ENCODE assay signal across 10 cellular contexts in the genomic region with DNA sequence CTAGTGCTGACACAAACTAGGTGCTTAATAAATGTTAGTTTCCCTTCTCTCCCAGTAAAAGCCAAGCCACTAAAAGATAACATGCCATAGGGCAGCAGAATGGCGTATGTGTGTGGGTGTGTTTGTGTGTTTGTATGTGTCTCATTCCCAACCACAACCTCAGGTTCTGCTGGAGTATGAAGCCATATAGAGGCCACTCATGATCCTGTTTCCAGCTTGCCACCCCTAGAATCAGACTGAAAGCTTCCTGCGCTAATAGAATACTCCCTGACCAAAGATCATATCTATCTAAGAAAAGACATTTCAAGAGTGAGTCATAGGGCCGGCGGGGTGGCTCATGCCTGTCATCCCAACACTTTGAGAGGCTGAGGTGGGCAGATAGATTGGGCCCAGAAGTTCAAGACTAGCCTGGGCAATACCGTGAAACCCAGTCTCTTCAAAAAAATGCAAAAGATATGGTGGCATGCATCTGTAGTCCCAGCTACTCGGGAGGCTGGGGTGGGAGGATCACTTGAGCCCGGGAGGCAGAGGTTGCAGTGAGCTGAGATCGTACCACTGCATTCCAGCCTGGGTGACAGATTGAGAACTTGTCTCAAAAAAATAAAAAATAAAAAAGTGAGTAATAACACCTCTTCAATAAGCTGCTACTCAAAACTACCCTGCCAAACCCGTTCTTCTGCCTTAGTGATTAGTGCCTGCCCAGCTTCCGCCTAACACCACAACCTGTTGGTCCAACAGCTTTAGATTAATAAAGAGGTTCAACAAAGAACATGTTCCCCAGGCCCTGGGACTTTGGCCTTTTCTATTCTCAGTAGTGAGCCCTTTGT. TPM values are rescaled to one million over a fixed set of nuclear protein-coding genes. Genes with fewer than 3 reads are reported as not detected.
A peak's percentile ranks its signal among the peaks of the same experiment; 100 is the strongest.
DNase-seq lines count a peak whose midpoint lies in the region; ATAC-seq lines count a peak whose summit lies in the region.
"Had no signal": no experiment of that assay in that cellular context is flagged by ENCODE, and none has a peak within 500 bp of the region (broad histone marks: within the 10 kb centered on the region; RNA-seq: fewer than 3 reads in every experiment).

No MANE protein-coding gene starts in this region.

- ATAC-seq in sciatic nerve, result no peak
- no peak for ATAC-seq in activated CD4-positive, CD25-positive, alpha-beta regulatory T cell treated with anti-CD3 and anti-CD28 coated beads, Interleukin-2, amount 50 U/mL, for 24 hours
- ATAC-seq: heart right ventricle had no signal

- H3K27me3 ChIP-seq in esophagus (ENCODE audit: control insufficient read depth in 1 of 2, insufficient read depth in 2 of 2, low read length in 2 of 2), result no peaks in the 10 kb centered on the region
- H3K27me3 ChIP-seq: heart right ventricle had no signal

- H3K36me3 ChIP-seq in esophagus (ENCODE audit: control insufficient read depth in 2 of 2, insufficient read depth in 2 of 2, low read length in 1 of 2), result no peaks in the 10 kb centered on the region
- H3K36me3 ChIP-seq: heart right ventricle had no signal

- no peak overlapping the region for H3K4me3 ChIP-seq in esophagus (ENCODE audit: low read depth in 1 of 2, low read length in 2 of 2)
- H3K4me3 ChIP-seq: heart right ventricle had no signal

- intact Hi-C loops in sciatic nerve (cut with DNase I), result no loop called here

- no peaks in the 10 kb centered on the region for H3K9me3 ChIP-seq in esophagus (ENCODE audit: control insufficient read depth in 2 of 2, insufficient read depth in 1 of 2, low read depth in 1 of 2, low read length in 1 of 2)
- H3K9me3 ChIP-seq: heart right ventricle had no signal

- WGBS in esophagus, 2 donors, result 39 to 56% methylated on average over 10 of the region's 10 CpGs

- peaks cover 5 to 6% of the 10 kb centered on the region in 2 donors for H3K4me1 ChIP-seq in esophagus (ENCODE audit: control insufficient read depth in 2 of 2, insufficient read depth in 2 of 2, low read length in 1 of 2)
- H3K4me1 ChIP-seq: heart right ventricle had no signal

- H3K27ac ChIP-seq in esophagus (ENCODE audit: low read depth in 2 of 2, low read length in 1 of 2), result peak overlapping the region; percentile 87 to 94
- H3K27ac ChIP-seq: heart right ventricle had no signal

- DNase-seq in NCI-H2029 treated with DMSO at 0.1 percent for 48 hours (lab: John Stamatoyannopoulos, UW) (peak; percentile 2), NCI-H2029 (lab: John Stamatoyannopoulos, UW) (no peak), NCI-H748 treated with DMSO at 0.1 percent for 48 hours (lab: John Stamatoyannopoulos, UW) (peak; percentile 52), sciatic nerve (ENCODE audit: low spot score) (peak; percentile 31), medulla oblongata (ENCODE audit: extremely low spot score) (no peak), COR-L47 (lab: John Stamatoyannopoulos, UW) (no peak)
- DNase-seq: heart right ventricle, NCI-H82 had no signal

RNA-seq across cellular contexts. Expression of gene SNRPC, which starts 11.8 kb away (rescaled TPM):
- 100 to 1,000 TPM in 1 of 2 donors, 10 to 100 TPM in 1; 85.6 to 116 TPM for polyA plus RNA-seq in esophagus
- 38.4 TPM for total RNA-seq in sciatic nerve

RNA-seq across cellular contexts. Expression of gene BLTP3A, which starts 46.4 kb away (rescaled TPM):
- polyA plus RNA-seq in esophagus, result 1 to 10 TPM; 1.2 to 1.7 TPM
- 13.6 TPM for total RNA-seq in sciatic nerve

RNA-seq across cellular contexts. Expression of gene ILRUN, which starts 48.9 kb away (rescaled TPM):
- 10 to 100 TPM; 27.8 to 32.7 TPM for polyA plus RNA-seq in esophagus
- total RNA-seq in sciatic nerve, result 58.6 TPM

Comparison
In these comparisons a context has a peak if more than half of its experiments do, and no peak if none do; other contexts are left out.
1. DNase-seq: peak in NCI-H2029 treated with DMSO at 0.1 percent for 48 hours (single experiment), NCI-H748 treated with DMSO at 0.1 percent for 48 hours (single experiment) and sciatic nerve (single experiment); none in NCI-H2029 (single experiment), medulla oblongata (single experiment) and COR-L47 (single experiment).